Comparison of ENCODE assay signal across 1 cellular context in genomic region chr19:39824143-39825092, GRCh38.
TF ChIP-seq lines count a peak whose summit lies in the region.

No MANE protein-coding gene starts in this region.

TF ChIP-seq in HepG2, 621 proteins besides CTCF, POLR2A, EP300 and RAD21 (continued from another document and continues in another):
- TF ChIP-seq STAT6 (CRISPR knock-in tag; IDR thresholded peaks at IDR 0.05; ENCODE audit: borderline replicate concordance) (no peak), ZNF639 (CRISPR knock-in tag; conservative IDR thresholded peaks at IDR 0.05) (no peak), HNRNPLL (IDR thresholded peaks at IDR 0.05; ENCODE audit: low read depth, low read length, poor library complexity, severe bottlenecking) (no peak), MLXIP (CRISPR knock-in tag; IDR thresholded peaks at IDR 0.05; ENCODE audit: borderline replicate concordance) (no peak), PHF8 (CRISPR knock-in tag; IDR thresholded peaks at IDR 0.05) (peak; percentile 35; the same call in 1 of the 2 replicates), ZNF777 (CRISPR knock-in tag; IDR thresholded peaks at IDR 0.05) (no peak), RBM22 (optimal IDR thresholded peaks at IDR 0.05; ENCODE audit: low read length) (peak; percentile 76), NFYC (CRISPR knock-in tag; IDR thresholded peaks at IDR 0.05) (peak; percentile 78), FOXC1 (CRISPR knock-in tag; IDR thresholded peaks at IDR 0.05; ENCODE audit: borderline replicate concordance) (0 out of 2 replicates have a peak, but pooled peaks have one; percentile 35), ZNF280D (CRISPR knock-in tag; IDR thresholded peaks at IDR 0.05) (no peak), GZF1 (CRISPR knock-in tag; IDR thresholded peaks at IDR 0.05) (no peak), MAX (IDR thresholded peaks at IDR 0.05) (peak; percentile 18; the same call in 1 of the 2 replicates), TEAD3 (CRISPR knock-in tag; optimal IDR thresholded peaks at IDR 0.05; ENCODE audit: borderline replicate concordance) (no peak), ZSCAN25 (CRISPR knock-in tag; IDR thresholded peaks at IDR 0.05) (no peak), NFAT5 (CRISPR knock-in tag; IDR thresholded peaks at IDR 0.05) (no peak), NCOR1 (IDR thresholded peaks at IDR 0.05; ENCODE audit: borderline replicate concordance, low read length) (no peak), IRF2 (CRISPR knock-in tag; IDR thresholded peaks at IDR 0.05) (no peak), GABPB1 (CRISPR knock-in tag; IDR thresholded peaks at IDR 0.05) (peak; percentile 21; the same call in 1 of the 2 replicates), ZNF570 (CRISPR knock-in tag; IDR thresholded peaks at IDR 0.05; ENCODE audit: borderline replicate concordance) (no peak), ZNF232 (CRISPR knock-in tag; IDR thresholded peaks at IDR 0.05; ENCODE audit: borderline replicate concordance) (no peak), SRSF1 (optimal IDR thresholded peaks at IDR 0.05; ENCODE audit: low read depth, low read length) (no peak), ZNF225 (CRISPR knock-in tag; IDR thresholded peaks at IDR 0.05) (no peak), SRSF9 (IDR thresholded peaks at IDR 0.05; ENCODE audit: borderline replicate concordance, insufficient read depth, low read depth, low read length, poor library complexity, severe bottlenecking) (no peak), ZNF501 (CRISPR knock-in tag; IDR thresholded peaks at IDR 0.05) (peak; percentile 70; the same call in 1 of the 2 replicates), ZNF761 (CRISPR knock-in tag; conservative IDR thresholded peaks at IDR 0.05) (no peak), ZFP1 (CRISPR knock-in tag; IDR thresholded peaks at IDR 0.05) (no peak), ZNF275 (CRISPR knock-in tag; IDR thresholded peaks at IDR 0.05; ENCODE audit: borderline replicate concordance) (no peak), RERE (CRISPR knock-in tag; IDR thresholded peaks at IDR 0.05; ENCODE audit: low read depth) (no peak), ZFP36L1 (CRISPR knock-in tag; IDR thresholded peaks at IDR 0.05) (no peak), IRX3 (CRISPR knock-in tag; IDR thresholded peaks at IDR 0.05; ENCODE audit: borderline replicate concordance, low read depth) (no peak), SKI (IDR thresholded peaks at IDR 0.05; ENCODE audit: partially characterized antibody) (no peak), MYPOP (CRISPR knock-in tag; IDR thresholded peaks at IDR 0.05) (peak; percentile 66; the same call in 1 of the 2 replicates)
